13 cellular contexts compared by ENCODE assay signal in genomic region chr17:68775338-68775737, GRCh38.
DNase-seq lines count a peak whose midpoint lies in the region; ATAC-seq and TF ChIP-seq lines count a peak whose summit lies in the region.
"Had no signal": no experiment of that assay in that cellular context is flagged by ENCODE, and none has a peak within 500 bp of the region (broad histone marks: within the 10 kb centered on the region; RNA-seq: fewer than 3 reads in every experiment).

No MANE protein-coding gene starts in this region.

- no peaks in the 10 kb centered on the region for H3K9me2 ChIP-seq in SK-N-SH

- H2AFZ ChIP-seq in SK-N-SH (ENCODE audit: low read depth) = peak overlapping the region; percentile 63; the same call in 1 of the 2 replicates

- no peak overlapping the region for H3K9ac ChIP-seq in SK-N-SH

- H3K4me1 ChIP-seq in SK-N-SH (ENCODE audit: control insufficient read depth in 1 of 2, insufficient read depth in 2 of 2, low read depth in 1 of 2, low read length in 1 of 2) (peaks cover 2 to 15% of the 10 kb centered on the region in 2 experiments), esophagus squamous epithelium (peaks cover 0 to 41% (median 5%) of the 10 kb centered on the region in 3 donors)

- peaks cover 4% of the 10 kb centered on the region for H3F3A ChIP-seq in SK-N-SH (replicated peaks; ENCODE audit: insufficient read depth)

- ATAC-seq in Right ventricle myocardium superior (ENCODE audit: poor library complexity) = peak; percentile 24
- ATAC-seq: activated CD4-positive, CD25-positive, alpha-beta regulatory T cell treated with anti-CD3 and anti-CD28 coated beads, Interleukin-2, amount 50 U/mL, for 24 hours had no signal

- TF ChIP-seq CTCF in BJ (IDR thresholded peaks at IDR 0.05; ENCODE audit: insufficient read depth, low read depth, low read length) (no peak), SK-N-SH (IDR thresholded peaks at IDR 0.05) (no peak), esophagus squamous epithelium (IDR thresholded peaks at IDR 0.05) (no peak), GM13976 (IDR thresholded peaks at IDR 0.05; ENCODE audit: borderline replicate concordance, control extremely low read depth, extremely low read depth, insufficient read depth, missing control alignments) (no peak)

- H3K27ac ChIP-seq in SK-N-SH (ENCODE audit: low read depth in 2 of 2, low read length in 1 of 2) = peak overlapping the region in 1 of 2 experiments; percentile 24; a peak in 2 of 4 replicates
- peak overlapping the region in 2 of 4 donors; percentile 51 to 57 for H3K27ac ChIP-seq in esophagus squamous epithelium

- POLR2A ChIA-PET in BJ (lab: Charles Lee) = no interaction called here
- POLR2A ChIA-PET in SK-N-SH (lab: Yijun Ruan, JAX) = no interaction called here

- intact Hi-C loops in Right ventricle myocardium superior (cut with DNase I) (loop anchor here (5.0 kb wide), 1 partner anchor 197 kb away; no protein-coding TSS in a partner anchor), esophagus squamous epithelium (cut with DNase I) (loop anchor here (5.0 kb wide), 1 partner anchor 457 kb away; no protein-coding TSS in a partner anchor)

- peak overlapping the region; percentile 64; the same call in 1 of the 2 replicates for H3K4me2 ChIP-seq in SK-N-SH

- no peak for TF ChIP-seq RAD21 in SK-N-SH (IDR thresholded peaks at IDR 0.05; ENCODE audit: low read length)

- in situ Hi-C loops in GM13976 (cut with MboI; ENCODE audit: low sequenced_read_pairs, unreplicated experiment) = loop anchor here (5.0 to 25.0 kb wide), 2 partner anchors 452 to 737 kb away; partner anchors contain the start of gene ABCA10

- no peak for TF ChIP-seq EP300 in SK-N-SH (IDR thresholded peaks at IDR 0.05; ENCODE audit: borderline replicate concordance in 1 of 2, low read depth in 1 of 2, low read length in 1 of 2)

- no peaks in the 10 kb centered on the region for H3K79me2 ChIP-seq in SK-N-SH (ENCODE audit: insufficient read depth)

- H3K27me3 ChIP-seq in BJ (ENCODE audit: control insufficient read depth, insufficient read depth, low read length) (no peaks in the 10 kb centered on the region), SK-N-SH (ENCODE audit: insufficient read depth) (no peaks in the 10 kb centered on the region; the same call in 1 of the 2 replicates), esophagus squamous epithelium (no peaks in the 10 kb centered on the region)

- no peak overlapping the region for H3K4me3 ChIP-seq in BJ (ENCODE audit: low read depth, low read length)
- no peak overlapping the region for H3K4me3 ChIP-seq in SK-N-SH (ENCODE audit: low read depth in 2 of 2, low read length in 1 of 2)
- H3K4me3 ChIP-seq in skeletal muscle cell (ENCODE audit: low read depth, low read length) = no peak overlapping the region
- H3K4me3 ChIP-seq in esophagus squamous epithelium = no peak overlapping the region

- H4K20me1 ChIP-seq in SK-N-SH (ENCODE audit: insufficient read depth) = no peaks in the 10 kb centered on the region

- H3K9me3 ChIP-seq in SK-N-SH (no peaks in the 10 kb centered on the region), esophagus squamous epithelium (no peaks in the 10 kb centered on the region)

- no peak for TF ChIP-seq POLR2A in esophagus squamous epithelium (IDR thresholded peaks at IDR 0.05)

- H3K36me3 ChIP-seq in BJ (ENCODE audit: control insufficient read depth, insufficient read depth, low read length) (no peaks in the 10 kb centered on the region), SK-N-SH (replicated peaks in 1 of 2; ENCODE audit: control insufficient read depth in 1 of 2, insufficient read depth in 2 of 2, low read length in 1 of 2) (no peaks in the 10 kb centered on the region), esophagus squamous epithelium (no peaks in the 10 kb centered on the region)

- DNase-seq in BJ (ENCODE audit: low read depth) = peak; percentile 17
- no peak for DNase-seq in SK-N-SH
- DNase-seq in Right ventricle myocardium superior = no peak
- DNase-seq in skeletal muscle cell (ENCODE audit: low read depth) = peak; percentile 50
- no peak for DNase-seq in nucleus accumbens (lab: John Stamatoyannopoulos, UW)
- DNase-seq in esophagus squamous epithelium (lab: John Stamatoyannopoulos, UW) = no peak
- DNase-seq in GM13976 (ENCODE audit: low spot score) = no peak
- DNase-seq in AG08396 (ENCODE audit: low spot score) = no peak
- DNase-seq: activated T-cell treated with anti-CD3 and anti-CD28 coated beads, Interleukin-2, amount 50 U/mL, for 48 hours; AML-193; NCI-H1092; NCI-H774 had no signal

- CTCF ChIA-PET in BJ (lab: Yijun Ruan, JAX) (interaction anchor here (0.6 to 5.4 kb wide), 8 partner anchors 11 to 473 kb away, joined by 3 to 43 read pairs (median 6); no protein-coding TSS in a partner anchor), SK-N-SH (lab: Yijun Ruan, JAX) (interaction anchor here (0.9 to 8.0 kb wide), 14 partner anchors 9 to 469 kb away, joined by 3 to 185 read pairs (median 3); no protein-coding TSS in a partner anchor)

TF ChIP-seq in SK-N-SH, 30 proteins besides CTCF, POLR2A, EP300 and RAD21:
- TF ChIP-seq PBX3 (IDR thresholded peaks at IDR 0.05) = 0 out of 2 replicates have a peak, but pooled peaks have one; percentile 9
- no peak for TF ChIP-seq RXRA (IDR thresholded peaks at IDR 0.05; ENCODE audit: borderline replicate concordance, low read depth)

Comparison
In these comparisons a context has a peak if more than half of its experiments do, and no peak if none do; other contexts are left out.
1. DNase-seq: peak in BJ (single experiment) and skeletal muscle cell (single experiment); none in SK-N-SH (single experiment), Right ventricle myocardium superior (single experiment), nucleus accumbens (0 of 56), esophagus squamous epithelium (single experiment), GM13976 (single experiment) and AG08396 (single experiment).